In the genomic region with DNA sequence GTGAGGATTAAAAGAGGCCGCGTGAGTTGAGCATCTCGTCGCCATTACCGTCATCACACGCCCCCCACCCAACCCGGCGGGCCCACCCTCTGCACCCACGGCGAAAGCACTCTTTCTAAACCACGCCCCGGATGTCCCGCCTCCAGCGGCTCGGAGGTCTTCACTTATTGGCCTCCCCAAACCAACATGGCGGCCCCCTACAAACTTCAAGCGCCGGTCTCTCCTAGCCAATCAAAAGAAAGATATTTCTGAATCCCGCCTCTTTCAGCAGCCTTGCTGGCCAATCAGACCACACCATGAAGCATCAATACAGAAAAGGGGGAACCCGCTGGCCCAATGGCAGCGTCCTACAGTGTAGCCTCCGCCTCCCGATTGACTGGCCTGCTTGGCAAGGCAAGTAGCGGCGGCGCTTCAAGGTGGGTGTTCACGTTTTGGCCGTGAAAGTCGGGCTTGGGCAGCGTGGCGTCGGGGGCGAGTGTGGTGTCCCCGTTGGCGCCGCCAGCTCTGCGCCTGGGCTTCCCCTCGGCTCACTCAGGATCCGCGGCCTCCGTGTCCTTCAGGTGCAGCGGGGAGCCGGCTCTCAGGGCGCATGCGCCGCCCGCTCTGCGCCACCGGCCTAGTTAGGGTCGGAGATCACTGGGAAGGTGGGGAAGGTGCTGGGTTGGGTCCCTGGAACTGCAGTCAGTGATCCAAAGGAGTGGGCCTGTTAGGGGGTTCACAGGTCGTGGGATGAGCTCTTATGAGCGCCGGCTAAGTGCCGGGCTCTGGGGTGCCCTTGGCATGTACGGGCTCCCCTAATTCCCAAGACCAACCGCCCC, we compare ENCODE assay signal across 8 cellular contexts. TPM values are rescaled to one million over a fixed set of nuclear protein-coding genes. Genes with fewer than 3 reads are reported as not detected.
DNase-seq lines count a peak whose midpoint lies in the region; ATAC-seq and TF ChIP-seq lines count a peak whose summit lies in the region.

Gene NDUFS8, plus strand, starts transcription at position 364 of the 818 bp plus-strand sequence. CDS start 1,471 bp downstream, outside the sequence.

- peaks cover 0 to 8% of the 10 kb centered on the region in 2 donors for H3K36me3 ChIP-seq in prostate gland
- H3K36me3 ChIP-seq in urinary bladder (ENCODE audit: insufficient read depth) = no peaks in the 10 kb centered on the region

- peak in 1 of 4 experiments; percentile 23 for TF ChIP-seq CTCF in prostate gland (IDR thresholded peaks at IDR 0.05)

- no peaks in the 10 kb centered on the region for H3K9me3 ChIP-seq in prostate gland

- H3K27me3 ChIP-seq in prostate gland (replicated peaks; ENCODE audit: insufficient read depth) = no peaks in the 10 kb centered on the region

- peak; percentile 92 for ATAC-seq in GM18498 (IDR thresholded peaks at IDR 0.05; ENCODE audit: unreplicated experiment)
- peak; percentile 91 for ATAC-seq in HG02938 (IDR thresholded peaks at IDR 0.05; ENCODE audit: unreplicated experiment)
- ATAC-seq in left ventricle myocardium superior = peak; percentile 88

- peak within 1 kb of the TSS; percentile 62 to 76 for H3K4me3 ChIP-seq in prostate gland
- peak within 1 kb of the TSS; percentile 61 for H3K4me3 ChIP-seq in urinary bladder (ENCODE audit: low read depth, low read length)

- H3K4me1 ChIP-seq in prostate gland (replicated peaks) = peaks cover 17% of the 10 kb centered on the region
- H3K4me1 ChIP-seq in urinary bladder (ENCODE audit: insufficient read depth) = no peaks in the 10 kb centered on the region

- under 1% methylated on average over 51 of the region's 56 CpGs for WGBS in prostate gland
- WGBS in urinary bladder = under 1% methylated on average over 56 of the region's 56 CpGs

- intact Hi-C loops in left ventricle myocardium superior (cut with micrococcal nuclease) (no loop called here), prostate gland (cut with DNase I) (no loop called here)

- DNase-seq in NCI-H187 (lab: John Stamatoyannopoulos, UW) (peak; percentile 88 to 98), T-helper 2 cell (peak; percentile 93 to 99 (median 96)), left ventricle myocardium superior (peak; percentile 98), prostate gland (ENCODE audit: low spot score) (peak; percentile 98)

- H3K27ac ChIP-seq in angular gyrus (ENCODE audit: low read depth, low read length) (peak within 1 kb of the TSS; percentile 94), prostate gland (peak within 1 kb of the TSS; percentile 77 to 83), urinary bladder (ENCODE audit: low read depth) (peak within 1 kb of the TSS; percentile 52)

- TF ChIP-seq POLR2A in prostate gland (IDR thresholded peaks at IDR 0.05) = peak; percentile 56

RNA-seq across cellular contexts. Expression of gene NDUFS8, which starts in this region (rescaled TPM):
- total RNA-seq in left ventricle myocardium superior (514 TPM), prostate gland (100 to 1,000 TPM; 247 to 274 TPM), urinary bladder (57.0 TPM)
- 172 TPM for polyA plus RNA-seq in urinary bladder

Comparison
In these comparisons a context has a peak if more than half of its experiments do, and no peak if none do; other contexts are left out.
1. Peak in every context shown above with its lines: DNase-seq, ATAC-seq, H3K4me3 ChIP-seq and H3K27ac ChIP-seq.